Comparison of ENCODE assay signal across 9 cellular contexts in the genomic region with DNA sequence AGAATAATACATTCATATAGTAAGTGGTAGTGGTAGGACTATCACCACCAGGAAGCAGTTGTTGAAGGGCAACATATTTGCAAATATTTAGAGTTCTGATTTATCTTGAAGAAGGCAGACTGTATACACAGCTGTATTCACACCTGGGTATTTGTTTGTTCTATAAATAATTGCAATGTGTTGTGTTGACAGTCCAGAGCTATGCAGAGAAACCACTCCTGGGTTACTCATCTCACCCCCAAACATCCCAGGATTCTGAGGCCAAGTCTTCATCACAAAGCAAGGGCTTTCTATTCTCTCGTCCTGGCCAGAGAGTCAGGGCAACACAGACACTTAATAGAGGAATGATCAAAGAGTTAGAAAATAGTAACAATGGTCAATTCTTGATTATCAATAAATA.
"Had no signal": no experiment of that assay in that cellular context is flagged by ENCODE, and none has a peak within 500 bp of the region (broad histone marks: within the 10 kb centered on the region; RNA-seq: fewer than 3 reads in every experiment).

No MANE protein-coding gene starts in this region.

- DNase-seq: activated CD4-positive, alpha-beta T cell treated with anti-CD3 and anti-CD28 coated beads for 4 hours; activated naive CD4-positive, alpha-beta T cell treated with Interleukin-2 at 50 U/mL for 16 hours; activated naive CD8-positive, alpha-beta T cell treated with anti-CD3 and anti-CD28 coated beads, Interleukin-2, amount 50 U/mL, for 24 hours; endodermal cell; left colon; natural killer cell; posterior cingulate gyrus; small intestine had no signal

- H3K4me3 ChIP-seq: tibial nerve had no signal
